Comparison of ENCODE assay signal across 16 cellular contexts in genomic region chr16:16120044-16120381, GRCh38.
DNase-seq lines count a peak whose midpoint lies in the region; ATAC-seq and TF ChIP-seq lines count a peak whose summit lies in the region.
"Had no signal": no experiment of that assay in that cellular context is flagged by ENCODE, and none has a peak within 500 bp of the region (broad histone marks: within the 10 kb centered on the region; RNA-seq: fewer than 3 reads in every experiment).

No MANE protein-coding gene starts in this region.

- H3K9ac ChIP-seq in stomach smooth muscle (ENCODE audit: low read length in 2 of 2): peak overlapping the region; percentile 21 to 53

- H3K4me3 Mint-ChIP-seq in glutamatergic neuron (ENCODE audit: unreplicated experiment): no peak overlapping the region
- H3K4me3 Mint-ChIP-seq: activated T-cell treated with anti-CD3 and anti-CD28 coated beads, Interleukin-2, amount 50 U/mL, for 4 hours; T-cell had no signal

- peaks cover 3% of the 10 kb centered on the region in 2 donors for H3K9me3 ChIP-seq in stomach smooth muscle (ENCODE audit: control insufficient read depth in 2 of 2, low read length in 2 of 2)

- H3K27me3 Mint-ChIP-seq in glutamatergic neuron (ENCODE audit: unreplicated experiment): peaks cover 2% of the 10 kb centered on the region
- H3K27me3 Mint-ChIP-seq: T-cell had no signal

- H3K36me3 Mint-ChIP-seq in activated naive CD4-positive, alpha-beta T cell treated with anti-CD3 and anti-CD28 coated beads, Interleukin-2, amount 50 U/mL, for 72 hours: peaks cover 67 to 90% of the 10 kb centered on the region in 2 donors
- peaks cover 41% of the 10 kb centered on the region for H3K36me3 Mint-ChIP-seq in glutamatergic neuron (ENCODE audit: unreplicated experiment)

- H3K4me3 ChIP-seq in stomach smooth muscle (ENCODE audit: low read length in 2 of 2): peak overlapping the region; percentile 50 to 58
- H3K4me3 ChIP-seq: PC-9, psoas muscle had no signal

- H3K36me3 ChIP-seq in stomach smooth muscle (ENCODE audit: control insufficient read depth in 2 of 2, insufficient read depth in 2 of 2, low read length in 2 of 2): peaks cover 20 to 32% of the 10 kb centered on the region in 2 donors

- H3K4me1 Mint-ChIP-seq in glutamatergic neuron (ENCODE audit: low read depth, unreplicated experiment): no peaks in the 10 kb centered on the region

- peaks cover 0 to 11% of the 10 kb centered on the region in 2 donors for H3K9me3 Mint-ChIP-seq in activated naive CD4-positive, alpha-beta T cell treated with anti-CD3 and anti-CD28 coated beads, Interleukin-2, amount 50 U/mL, for 72 hours
- H3K9me3 Mint-ChIP-seq in glutamatergic neuron (ENCODE audit: unreplicated experiment): peaks cover 27% of the 10 kb centered on the region

- peak overlapping the region; percentile 47 to 63 for H3K27ac Mint-ChIP-seq in activated naive CD4-positive, alpha-beta T cell treated with anti-CD3 and anti-CD28 coated beads, Interleukin-2, amount 50 U/mL, for 72 hours
- H3K27ac Mint-ChIP-seq in glutamatergic neuron (ENCODE audit: unreplicated experiment): peak overlapping the region; percentile 64

- H3K27ac ChIP-seq in stomach smooth muscle (ENCODE audit: low read length): peak overlapping the region; percentile 76
- H3K27ac ChIP-seq in foreskin keratinocyte: no peak overlapping the region
- H3K27ac ChIP-seq: PC-9, psoas muscle had no signal

- H3K4me1 ChIP-seq in stomach smooth muscle (ENCODE audit: control insufficient read depth, insufficient read depth, low read length): peaks cover 30% of the 10 kb centered on the region
- H3K4me1 ChIP-seq in foreskin keratinocyte: no peaks in the 10 kb centered on the region
- H3K4me1 ChIP-seq: psoas muscle had no signal

- H3K27me3 ChIP-seq in stomach smooth muscle (ENCODE audit: control insufficient read depth in 1 of 2, insufficient read depth in 2 of 2, low read length in 2 of 2) (no peaks in the 10 kb centered on the region), foreskin keratinocyte (no peaks in the 10 kb centered on the region)

- DNase-seq in activated naive CD4-positive, alpha-beta T cell treated with anti-CD3 and anti-CD28 coated beads, Interleukin-2, amount 50 U/mL, for 72 hours (ENCODE audit: low spot score in 2 of 2): no peak
- no peak for DNase-seq in activated naive CD4-positive, alpha-beta T cell treated with anti-CD3 and anti-CD28 coated beads, Interleukin-2, amount 50 U/mL, for 16 hours
- DNase-seq in NCI-H524 (lab: John Stamatoyannopoulos, UW) (peak; percentile 79 to 83), glutamatergic neuron (no peak), foreskin keratinocyte (no peak)
- DNase-seq: activated T-cell treated with anti-CD3 and anti-CD28 coated beads, Interleukin-2, amount 50 U/mL, for 4 hours; effector CD4-positive, alpha-beta T cell; IMR-90; NCI-H187 treated with DMSO at 0.1 percent for 48 hours; PC-9; stimulated activated CD4-positive, alpha-beta T cell treated with anti-CD3 and anti-CD28 coated beads, Interleukin-2, amount 100 ng/mL, for 24 hours had no signal

- no peak for ATAC-seq in activated naive CD4-positive, alpha-beta T cell treated with anti-CD3 and anti-CD28 coated beads, Interleukin-2, amount 50 U/mL, for 72 hours
- ATAC-seq in foreskin keratinocyte: no peak
- no peak for ATAC-seq in GM19452 (IDR thresholded peaks at IDR 0.05; ENCODE audit: unreplicated experiment)
- no peak for ATAC-seq in GM21825 (IDR thresholded peaks at IDR 0.05; ENCODE audit: unreplicated experiment)
- ATAC-seq: activated T-cell treated with anti-CD3 and anti-CD28 coated beads, Interleukin-2, amount 50 U/mL, for 4 hours had no signal

- TF ChIP-seq CTCF in glutamatergic neuron (IDR thresholded peaks at IDR 0.05; ENCODE audit: partially characterized antibody, unreplicated experiment): no peak
- TF ChIP-seq CTCF in foreskin keratinocyte (conservative IDR thresholded peaks at IDR 0.05): no peak

Comparison
In these comparisons a context has a peak if more than half of its experiments do, and no peak if none do; other contexts are left out.
1. DNase-seq: peak in NCI-H524 (2 of 2); none in activated naive CD4-positive, alpha-beta T cell treated with anti-CD3 and anti-CD28 coated beads, Interleukin-2, amount 50 U/mL, for 72 hours (0 of 2), activated naive CD4-positive, alpha-beta T cell treated with anti-CD3 and anti-CD28 coated beads, Interleukin-2, amount 50 U/mL, for 16 hours (single experiment), glutamatergic neuron (single experiment) and foreskin keratinocyte (0 of 2).